ENCODE assay signal across 16 cellular contexts in genomic region chr2:109429711-109430265, GRCh38.
A peak's percentile ranks its signal among the peaks of the same experiment; 100 is the strongest.
DNase-seq lines count a peak whose midpoint lies in the region; ATAC-seq and TF ChIP-seq lines count a peak whose summit lies in the region.
"Had no signal": no experiment of that assay in that cellular context is flagged by ENCODE, and none has a peak within 500 bp of the region (broad histone marks: within the 10 kb centered on the region; RNA-seq: fewer than 3 reads in every experiment).

No MANE protein-coding gene starts in this region.

- H3K4me1 ChIP-seq in gastroesophageal sphincter (peaks cover 0 to 17% (median 3%) of the 10 kb centered on the region in 3 donors), aorta (ENCODE audit: control insufficient read depth in 1 of 2, insufficient read depth in 2 of 2, low read length in 2 of 2) (no peaks in the 10 kb centered on the region)
- H3K4me1 ChIP-seq: HAP-1 had no signal

- H3K9me3 Mint-ChIP-seq in activated T-cell treated with anti-CD3 and anti-CD28 coated beads, Interleukin-2, amount 50 U/mL, for 4 hours: no peaks in the 10 kb centered on the region
- H3K9me3 Mint-ChIP-seq: CD14-positive monocyte; CD8-positive, alpha-beta T cell had no signal

- intact Hi-C loops in posterior vena cava (cut with DNase I): no loop called here
- intact Hi-C loops in aorta (cut with DNase I): no loop called here

- H3K4me3 Mint-ChIP-seq in activated T-cell treated with anti-CD3 and anti-CD28 coated beads, Interleukin-2, amount 50 U/mL, for 4 hours: no peak overlapping the region
- H3K4me3 Mint-ChIP-seq: CD14-positive monocyte; CD8-positive, alpha-beta T cell had no signal

- H3K36me3 Mint-ChIP-seq in activated T-cell treated with anti-CD3 and anti-CD28 coated beads, Interleukin-2, amount 50 U/mL, for 4 hours (ENCODE audit: insufficient read depth): no peaks in the 10 kb centered on the region
- H3K36me3 Mint-ChIP-seq: CD14-positive monocyte had no signal

- peak overlapping the region in 1 of 4 donors; percentile 14 for H3K27ac ChIP-seq in gastroesophageal sphincter
- no peak overlapping the region for H3K27ac ChIP-seq in aorta (ENCODE audit: low read depth in 1 of 2, low read length in 2 of 2)
- H3K27ac ChIP-seq: 22Rv1 had no signal

- H3K27me3 ChIP-seq in gastroesophageal sphincter: no peaks in the 10 kb centered on the region
- no peaks in the 10 kb centered on the region for H3K27me3 ChIP-seq in aorta (ENCODE audit: control insufficient read depth in 1 of 2, insufficient read depth in 2 of 2, low read length in 1 of 2)

- WGBS in gastroesophageal sphincter (ENCODE audit: low coverage in 1 of 2), 2 donors: 83% methylated on average over 2 of the region's 14 CpGs; no CpG with 5 or more reads in 1 of the 2 donors
- 84 to 85% methylated on average over 14 of the region's 14 CpGs for WGBS in aorta, 2 donors

- DNase-seq in activated effector memory CD4-positive, alpha-beta T cell treated with anti-CD3 and anti-CD28 coated beads, Interleukin-2, amount 50 U/mL, for 16 hours: peak; percentile 57
- no peak for DNase-seq in activated effector memory CD4-positive, alpha-beta T cell treated with Interleukin-2 at 50 U/mL for 16 hours
- DNase-seq in posterior vena cava (ENCODE audit: low spot score): peak; percentile 61
- DNase-seq in aorta: peak; percentile 32 to 49
- no peak for DNase-seq in activated T-cell treated with anti-CD3 and anti-CD28 coated beads, Interleukin-2, amount 50 U/mL, for 4 hours
- DNase-seq in stimulated activated CD4-positive, alpha-beta T cell treated with anti-CD3 and anti-CD28 coated beads, Interleukin-12 subunit alpha, Interleukin-12 subunit beta, amount 100 ng/mL, for 4 hours: no peak
- DNase-seq in middle frontal gyrus (ENCODE audit: extremely low spot score, low spot score): no peak
- DNase-seq: CD8-positive, alpha-beta T cell; COR-L47; DMS153; DMS79 treated with DMSO at 0.1 percent for 48 hours; EL had no signal

- no peaks in the 10 kb centered on the region for H3K27me3 Mint-ChIP-seq in activated T-cell treated with anti-CD3 and anti-CD28 coated beads, Interleukin-2, amount 50 U/mL, for 4 hours (ENCODE audit: low read depth)

- no peaks in the 10 kb centered on the region for H3K4me1 Mint-ChIP-seq in activated T-cell treated with anti-CD3 and anti-CD28 coated beads, Interleukin-2, amount 50 U/mL, for 4 hours (ENCODE audit: low read depth)
- H3K4me1 Mint-ChIP-seq: CD14-positive monocyte had no signal

- no peak overlapping the region for H3K4me3 ChIP-seq in gastroesophageal sphincter
- no peak overlapping the region for H3K4me3 ChIP-seq in aorta (ENCODE audit: low read length in 2 of 2)
- H3K4me3 ChIP-seq: HAP-1 had no signal

- no peak for TF ChIP-seq EP300 in gastroesophageal sphincter (IDR thresholded peaks at IDR 0.05)

- H3K9me3 ChIP-seq in gastroesophageal sphincter (no peaks in the 10 kb centered on the region), aorta (ENCODE audit: control insufficient read depth, low read length) (no peaks in the 10 kb centered on the region)
- H3K9me3 ChIP-seq: HAP-1 had no signal

- no peak for TF ChIP-seq POLR2A in gastroesophageal sphincter (IDR thresholded peaks at IDR 0.05)

- TF ChIP-seq CTCF in gastroesophageal sphincter (IDR thresholded peaks at IDR 0.05): no peak

- peak; percentile 3 for ATAC-seq in gastroesophageal sphincter
- no peak for ATAC-seq in aorta (ENCODE audit: low FRiP score)
- ATAC-seq in activated T-cell treated with anti-CD3 and anti-CD28 coated beads, Interleukin-2, amount 50 U/mL, for 4 hours: no peak
- ATAC-seq: CD8-positive, alpha-beta T cell had no signal

- H3K36me3 ChIP-seq in gastroesophageal sphincter (peaks cover 0 to 15% of the 10 kb centered on the region in 2 donors), aorta (ENCODE audit: control insufficient read depth in 1 of 2, insufficient read depth in 2 of 2, low read length in 1 of 2) (no peaks in the 10 kb centered on the region)
- H3K36me3 ChIP-seq: HAP-1 had no signal

Comparison
In these comparisons a context has a peak if more than half of its experiments do, and no peak if none do; other contexts are left out.
1. DNase-seq: peak in activated effector memory CD4-positive, alpha-beta T cell treated with anti-CD3 and anti-CD28 coated beads, Interleukin-2, amount 50 U/mL, for 16 hours (single experiment), posterior vena cava (single experiment) and aorta (2 of 2); none in activated effector memory CD4-positive, alpha-beta T cell treated with Interleukin-2 at 50 U/mL for 16 hours (single experiment), activated T-cell treated with anti-CD3 and anti-CD28 coated beads, Interleukin-2, amount 50 U/mL, for 4 hours (single experiment), stimulated activated CD4-positive, alpha-beta T cell treated with anti-CD3 and anti-CD28 coated beads, Interleukin-12 subunit alpha, Interleukin-12 subunit beta, amount 100 ng/mL, for 4 hours (single experiment) and middle frontal gyrus (single experiment).